In the genomic region with DNA sequence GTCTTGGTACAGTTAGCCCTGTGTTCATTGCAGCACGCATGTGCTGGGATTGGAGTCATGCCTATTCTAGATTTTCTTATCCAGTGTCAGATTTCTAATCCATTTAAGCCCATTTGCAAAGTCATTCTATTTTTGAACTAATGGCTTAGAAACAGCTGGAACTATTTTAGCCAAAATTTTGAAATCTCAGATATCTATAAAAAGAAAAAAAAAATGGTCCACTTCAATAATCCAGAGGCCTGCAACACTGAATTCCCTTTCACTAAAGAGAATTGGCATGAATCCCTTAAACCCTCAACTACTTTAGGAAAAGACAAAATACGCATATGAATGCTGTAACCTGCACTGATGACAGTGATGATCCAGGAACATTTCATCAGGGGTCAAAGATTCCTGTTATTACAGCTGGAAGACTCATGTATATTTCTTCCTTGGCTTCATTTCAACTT, we compare ENCODE assay signal across 17 cellular contexts. TPM values are rescaled to one million over a fixed set of nuclear protein-coding genes. Genes with fewer than 3 reads are reported as not detected.
DNase-seq lines count a peak whose midpoint lies in the region; ATAC-seq and TF ChIP-seq lines count a peak whose summit lies in the region.
"Had no signal": no experiment of that assay in that cellular context is flagged by ENCODE, and none has a peak within 500 bp of the region (broad histone marks: within the 10 kb centered on the region; RNA-seq: fewer than 3 reads in every experiment).

No MANE protein-coding gene starts in this region.

- H3K9ac ChIP-seq in HUES6 (ENCODE audit: low read length) (no peak overlapping the region), iPS-20b (ENCODE audit: low read depth, low read length) (peak overlapping the region; percentile 73; the same call in 1 of the 2 replicates)

- ATAC-seq in naive thymus-derived CD8-positive, alpha-beta T cell = no peak
- ATAC-seq: activated naive CD8-positive, alpha-beta T cell treated with anti-CD3 and anti-CD28 coated beads, Interleukin-2, amount 50 U/mL, for 24 hours; CD8-positive, alpha-beta T cell had no signal

- no peak for TF ChIP-seq POLR2A in suprapubic skin (IDR thresholded peaks at IDR 0.05)

- no peak overlapping the region for H3K27ac Mint-ChIP-seq in naive thymus-derived CD8-positive, alpha-beta T cell
- H3K27ac Mint-ChIP-seq: activated naive CD8-positive, alpha-beta T cell treated with anti-CD3 and anti-CD28 coated beads, Interleukin-2, amount 50 U/mL, for 24 hours; CD8-positive, alpha-beta T cell had no signal

- H3K36me3 ChIP-seq in HUES6 (ENCODE audit: control insufficient read depth, insufficient read depth, low read length) = no peaks in the 10 kb centered on the region
- H3K36me3 ChIP-seq in iPS-20b (ENCODE audit: insufficient read depth, low read depth, low read length) = no peaks in the 10 kb centered on the region
- no peaks in the 10 kb centered on the region for H3K36me3 ChIP-seq in suprapubic skin
- H3K36me3 ChIP-seq: prostate gland had no signal

- WGBS in suprapubic skin = 22% methylated on average over 2 of the region's 2 CpGs

- H3K4me3 Mint-ChIP-seq in naive thymus-derived CD8-positive, alpha-beta T cell = no peak overlapping the region
- H3K4me3 Mint-ChIP-seq: activated naive CD8-positive, alpha-beta T cell treated with anti-CD3 and anti-CD28 coated beads, Interleukin-2, amount 50 U/mL, for 24 hours; CD8-positive, alpha-beta T cell had no signal

- H3K4me1 ChIP-seq in HUES6 (ENCODE audit: control insufficient read depth, insufficient read depth, low read length) (peaks cover 22% of the 10 kb centered on the region), iPS-20b (ENCODE audit: insufficient read depth, low read length) (peaks cover 28% of the 10 kb centered on the region; the same call in 1 of the 2 replicates), suprapubic skin (peaks cover 50% of the 10 kb centered on the region)
- H3K4me1 ChIP-seq: prostate gland had no signal

- DNase-seq in choroid plexus epithelial cell (ENCODE audit: low read depth) (peak; percentile 90), suprapubic skin (ENCODE audit: low spot score in 2 of 2) (no peak), HPDE6-E6E7 (ENCODE audit: extremely low spot score) (no peak), HK-2 (ENCODE audit: unreplicated experiment) (no peak), ecto neural progenitor cell (ENCODE audit: low spot score) (no peak)
- DNase-seq in naive thymus-derived CD8-positive, alpha-beta T cell = no peak
- DNase-seq: activated CD4-positive, alpha-beta T cell treated with anti-CD3 and anti-CD28 coated beads for 1 hour; activated naive CD8-positive, alpha-beta T cell treated with anti-CD3 and anti-CD28 coated beads, Interleukin-2, amount 50 U/mL, for 24 hours; CD8-positive, alpha-beta T cell; dorsolateral prefrontal cortex; KG1; midbrain; NCI-H2029 treated with DMSO at 0.1 percent for 48 hours; stimulated activated naive CD4-positive, alpha-beta T cell treated with Interleukin-2 at 50 U/mL for 16 hours had no signal

- no peaks in the 10 kb centered on the region for H3K4me1 Mint-ChIP-seq in naive thymus-derived CD8-positive, alpha-beta T cell
- H3K4me1 Mint-ChIP-seq: activated naive CD8-positive, alpha-beta T cell treated with anti-CD3 and anti-CD28 coated beads, Interleukin-2, amount 50 U/mL, for 24 hours had no signal

- TF ChIP-seq CTCF in choroid plexus epithelial cell (conservative IDR thresholded peaks at IDR 0.05; ENCODE audit: low read depth, low read length) (no peak), suprapubic skin (IDR thresholded peaks at IDR 0.05) (no peak)

- H3K27ac ChIP-seq in HUES6 (ENCODE audit: low read depth, low read length) (no peak overlapping the region), iPS-20b (ENCODE audit: low read length) (peak overlapping the region; percentile 48), suprapubic skin (peak overlapping the region; percentile 57)

- no peaks in the 10 kb centered on the region for H3K36me3 Mint-ChIP-seq in naive thymus-derived CD8-positive, alpha-beta T cell
- H3K36me3 Mint-ChIP-seq: CD8-positive, alpha-beta T cell had no signal

- peaks cover 2 to 10% (median 5%) of the 10 kb centered on the region in 5 donors for H3K27me3 Mint-ChIP-seq in naive thymus-derived CD8-positive, alpha-beta T cell

- TF ChIP-seq EP300 in suprapubic skin (IDR thresholded peaks at IDR 0.05) = no peak

- H3K9me3 Mint-ChIP-seq in naive thymus-derived CD8-positive, alpha-beta T cell = peaks cover 0 to 7% (median 0%) of the 10 kb centered on the region in 9 donors
- H3K9me3 Mint-ChIP-seq: activated naive CD8-positive, alpha-beta T cell treated with anti-CD3 and anti-CD28 coated beads, Interleukin-2, amount 50 U/mL, for 24 hours; CD8-positive, alpha-beta T cell had no signal

- H3K9me3 ChIP-seq in HUES6 (ENCODE audit: control insufficient read depth, insufficient read depth, low read depth, low read length) (no peaks in the 10 kb centered on the region), iPS-20b (ENCODE audit: insufficient read depth, low read depth, low read length) (no peaks in the 10 kb centered on the region), suprapubic skin (no peaks in the 10 kb centered on the region)
- H3K9me3 ChIP-seq: prostate gland had no signal

- peak overlapping the region; percentile 58 for H3K4me3 ChIP-seq in HUES6 (ENCODE audit: low read depth, low read length)
- no peak overlapping the region for H3K4me3 ChIP-seq in choroid plexus epithelial cell (ENCODE audit: low read depth, low read length)
- peak overlapping the region; percentile 71 for H3K4me3 ChIP-seq in iPS-20b (ENCODE audit: low read length)
- peak overlapping the region; percentile 55 for H3K4me3 ChIP-seq in suprapubic skin

- POLR2A ChIA-PET in naive thymus-derived CD8-positive, alpha-beta T cell (lab: Charles Lee) = no interaction called here

- H3K27me3 ChIP-seq in HUES6 (ENCODE audit: control insufficient read depth, insufficient read depth, low read length) (peaks cover 12% of the 10 kb centered on the region), iPS-20b (ENCODE audit: insufficient read depth, low read length) (peaks cover 18% of the 10 kb centered on the region), suprapubic skin (no peaks in the 10 kb centered on the region)

RNA-seq across cellular contexts. Expression of a gene that starts 1.5 kb away (rescaled TPM):
- total RNA-seq in suprapubic skin = 10 to 100 TPM in 1 of 4 donors, 1 to 10 TPM in 3; 4.2 to 15.2 (median 4.9) TPM
- not detected for total RNA-seq in naive thymus-derived CD8-positive, alpha-beta T cell
- polyA plus RNA-seq in naive thymus-derived CD8-positive, alpha-beta T cell = not detected
- total RNA-seq: CD8-positive, alpha-beta T cell had no signal

Comparison
In these comparisons a context has a peak if more than half of its experiments do, and no peak if none do; other contexts are left out.
1. RNA of a gene that starts 1.5 kb away (total RNA-seq): 4.2 to 15.2 TPM in suprapubic skin; not detected in naive thymus-derived CD8-positive, alpha-beta T cell; every median in the first group is over 4 times any median in the second.